10 cellular contexts compared by ENCODE assay signal in genomic region chr21:14058566-14058965, GRCh38.
"Had no signal": no experiment of that assay in that cellular context is flagged by ENCODE, and none has a peak within 500 bp of the region (broad histone marks: within the 10 kb centered on the region; RNA-seq: fewer than 3 reads in every experiment).

No MANE protein-coding gene starts in this region.

- H3K4me3 ChIP-seq: gastrocnemius medialis, smooth muscle cell had no signal

- H3K27me3 ChIP-seq: brain microvascular endothelial cell, gastrocnemius medialis had no signal

- DNase-seq: activated CD4-positive, alpha-beta T cell treated with anti-CD3 and anti-CD28 coated beads for 36 hours; activated CD8-positive, alpha-beta T cell treated with anti-CD3 and anti-CD28 coated beads, Interleukin-2, amount 10 ng/mL, durations not matched to agents 7 days and 5 days; activated naive CD4-positive, alpha-beta T cell treated with anti-CD3 and anti-CD28 coated beads, Interleukin-2, amount 10 ng/mL, durations not matched to agents 7 days and 5 days; gastrocnemius medialis; naive thymus-derived CD8-positive, alpha-beta T cell; nucleus accumbens; stimulated activated naive B cell treated with anti-CD40 and anti-IgM and Interleukin-4, amounts not matched to agents 10 μg/mL and 1 μg/mL and 100 μg/mL, for 72 hours; T-helper 9 cell had no signal

- H3K36me3 ChIP-seq: brain microvascular endothelial cell, gastrocnemius medialis had no signal

- H3K4me1 ChIP-seq: gastrocnemius medialis had no signal

- ATAC-seq: activated CD4-positive, alpha-beta T cell treated with anti-CD3 and anti-CD28 coated beads for 36 hours; gastrocnemius medialis; naive thymus-derived CD8-positive, alpha-beta T cell; stimulated activated naive B cell treated with anti-CD40 and anti-IgM and Interleukin-4, amounts not matched to agents 10 μg/mL and 1 μg/mL and 100 μg/mL, for 72 hours had no signal

- H3K27ac ChIP-seq: brain microvascular endothelial cell, gastrocnemius medialis had no signal

- H3K9me3 ChIP-seq: gastrocnemius medialis had no signal
